11 cellular contexts compared by ENCODE assay signal in the genomic region with DNA sequence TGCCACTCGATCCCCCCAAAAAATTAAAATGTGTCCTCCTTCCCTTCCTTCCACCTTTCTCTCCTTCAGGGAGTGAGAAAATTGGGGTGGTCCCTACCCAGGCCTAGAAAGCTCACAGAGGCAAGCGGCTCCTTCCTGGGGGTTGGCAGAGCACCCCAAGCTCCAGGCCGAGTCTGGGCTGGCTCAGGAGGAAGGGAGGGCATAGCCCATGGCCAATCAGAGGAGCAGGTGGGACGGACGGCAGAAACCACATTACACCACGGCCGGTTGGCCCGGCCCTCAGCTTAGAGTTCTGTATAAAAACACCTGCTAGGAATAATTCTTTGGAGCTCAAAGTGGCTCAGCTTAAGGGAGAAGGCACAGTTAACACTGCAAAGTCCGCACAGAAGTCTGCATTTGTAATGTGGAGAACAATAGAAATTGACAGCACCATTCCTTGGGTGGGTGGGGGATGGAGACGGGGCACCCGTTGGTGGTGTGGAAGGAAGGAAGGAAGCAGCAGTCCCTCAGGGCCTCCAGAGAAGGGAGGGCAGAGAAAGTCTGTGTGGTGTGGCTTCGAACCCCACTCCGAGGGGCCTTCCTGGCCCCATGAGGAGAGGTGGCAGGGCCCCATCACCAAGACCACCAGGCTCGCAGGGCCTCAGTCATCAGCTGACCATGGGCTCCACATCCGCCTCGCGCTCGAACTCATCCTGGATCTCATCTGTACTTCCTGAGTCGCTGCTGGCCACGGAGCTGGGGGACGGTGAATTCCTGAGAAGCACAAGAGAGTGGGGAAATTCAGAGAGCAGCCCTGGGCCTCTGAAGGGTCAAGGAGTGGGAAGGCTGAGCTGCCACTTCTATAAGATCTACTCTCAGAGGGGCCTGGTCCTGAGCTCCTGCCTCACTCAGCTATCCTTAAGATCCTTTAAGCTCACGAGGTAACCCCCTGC. TPM values are rescaled to one million over a fixed set of nuclear protein-coding genes. Genes with fewer than 3 reads are reported as not detected.
DNase-seq lines count a peak whose midpoint lies in the region; ATAC-seq and TF ChIP-seq lines count a peak whose summit lies in the region.
"Had no signal": no experiment of that assay in that cellular context is flagged by ENCODE, and none has a peak within 500 bp of the region (broad histone marks: within the 10 kb centered on the region; RNA-seq: fewer than 3 reads in every experiment).

No MANE protein-coding gene starts in this region.

- H3K36me3 ChIP-seq in adrenal gland (replicated peaks in 1 of 2) (peaks cover 0 to 48% of the 10 kb centered on the region in 2 donors), lower lobe of right lung (peaks cover 46% of the 10 kb centered on the region), tibial nerve (peaks cover 0 to 33% (median 0%) of the 10 kb centered on the region in 3 donors)
- H3K36me3 ChIP-seq in effector memory CD4-positive, alpha-beta T cell (ENCODE audit: control insufficient read depth, insufficient read depth, low read length) = peaks cover 60% of the 10 kb centered on the region

- no peak for ATAC-seq in activated CD4-positive, alpha-beta T cell treated with anti-CD3 and anti-CD28 coated beads for 36 hours
- ATAC-seq in lower lobe of right lung = peak; percentile 41 to 53

- peak overlapping the region; percentile 65 for H3K27ac Mint-ChIP-seq in activated CD4-positive, alpha-beta T cell treated with anti-CD3 and anti-CD28 coated beads for 36 hours

- no peak overlapping the region for H3K4me3 ChIP-seq in adrenal gland
- H3K4me3 ChIP-seq in lower lobe of right lung = peak overlapping the region; percentile 11
- no peak overlapping the region for H3K4me3 ChIP-seq in tibial nerve
- no peak overlapping the region for H3K4me3 ChIP-seq in effector memory CD4-positive, alpha-beta T cell (ENCODE audit: insufficient read depth, low read depth, low read length, poor library complexity, severe bottlenecking)

- peaks cover 55% of the 10 kb centered on the region for H3K36me3 Mint-ChIP-seq in activated CD4-positive, alpha-beta T cell treated with anti-CD3 and anti-CD28 coated beads for 36 hours (ENCODE audit: low read depth)

- DNase-seq in activated CD4-positive, alpha-beta T cell treated with anti-CD3 and anti-CD28 coated beads for 36 hours = no peak
- no peak for DNase-seq in activated CD4-positive, alpha-beta T cell treated with anti-CD3 and anti-CD28 coated beads for 1 hour
- DNase-seq in adrenal gland (peak in 1 of 7 donors; percentile 78), lower lobe of right lung (no peak), tibial nerve (ENCODE audit: low spot score in 2 of 2) (no peak), NCI-H187 (lab: John Stamatoyannopoulos, UW) (no peak)
- DNase-seq in effector memory CD4-positive, alpha-beta T cell = no peak
- DNase-seq in stimulated activated CD4-positive, alpha-beta T cell treated with anti-CD3 and anti-CD28 coated beads, Interleukin-2, amount 100 ng/mL, for 24 hours = no peak
- DNase-seq: activated T-cell treated with anti-CD3 and anti-CD28 coated beads, Interleukin-2, amount 50 U/mL, for 1 hour had no signal

- H3K4me1 Mint-ChIP-seq in activated CD4-positive, alpha-beta T cell treated with anti-CD3 and anti-CD28 coated beads for 36 hours = peaks cover 35% of the 10 kb centered on the region

- POLR2A ChIA-PET in activated CD4-positive, alpha-beta T cell treated with anti-CD3 and anti-CD28 coated beads for 36 hours (lab: Charles Lee) = interaction anchor here (0.6 to 1.3 kb wide), 3 partner anchors 19 to 166 kb away, joined by 3 to 4 read pairs (median 4); no protein-coding TSS in a partner anchor

- TF ChIP-seq CTCF in adrenal gland (IDR thresholded peaks at IDR 0.05) (no peak), lower lobe of right lung (IDR thresholded peaks at IDR 0.05) (no peak), tibial nerve (IDR thresholded peaks at IDR 0.05) (no peak)

- no peaks in the 10 kb centered on the region for H3K9me3 Mint-ChIP-seq in activated CD4-positive, alpha-beta T cell treated with anti-CD3 and anti-CD28 coated beads for 36 hours (ENCODE audit: low read depth)

- CTCF ChIA-PET in activated CD4-positive, alpha-beta T cell treated with anti-CD3 and anti-CD28 coated beads for 36 hours (lab: Charles Lee) = interaction anchor here (0.6 to 3.9 kb wide), 33 partner anchors 14 to 746 kb away, joined by 3 to 28 read pairs (median 4); a partner anchor contains a TSS

- 46 to 57% (median 53%) methylated on average over 16 to 22 of the region's 22 CpGs for WGBS in adrenal gland, 4 donors
- WGBS in tibial nerve, 2 donors = 44 to 53% methylated on average over 22 of the region's 22 CpGs

- TF ChIP-seq POLR2A in adrenal gland (IDR thresholded peaks at IDR 0.05) = no peak
- TF ChIP-seq POLR2A in tibial nerve (IDR thresholded peaks at IDR 0.05) = no peak

- H3K27ac ChIP-seq in adrenal gland = peak overlapping the region in 3 of 5 donors; percentile 14 to 84 (median 69)
- peak overlapping the region; percentile 78 for H3K27ac ChIP-seq in lower lobe of right lung
- H3K27ac ChIP-seq in tibial nerve = peak overlapping the region; percentile 58 to 86 (median 78)
- H3K27ac ChIP-seq in effector memory CD4-positive, alpha-beta T cell (ENCODE audit: insufficient read depth, low read length, poor library complexity, severe bottlenecking) = no peak overlapping the region

- intact Hi-C loops in activated CD4-positive, alpha-beta T cell treated with anti-CD3 and anti-CD28 coated beads for 36 hours (cut with DNase I, micrococcal nuclease) = loop anchor here (1.0 to 10.0 kb wide), 7 partner anchors 43 to 977 kb away; a partner anchor contains a TSS
- intact Hi-C loops in adrenal gland (cut with DNase I) (loop anchor here (5.0 kb wide), 2 partner anchors 54 to 64 kb away; no protein-coding TSS in a partner anchor), lower lobe of right lung (cut with DNase I) (loop anchor here (10.0 kb wide), 1 partner anchor 57 kb away; no protein-coding TSS in a partner anchor)

- no peaks in the 10 kb centered on the region for H3K27me3 Mint-ChIP-seq in activated CD4-positive, alpha-beta T cell treated with anti-CD3 and anti-CD28 coated beads for 36 hours

- H3K27me3 ChIP-seq in adrenal gland (no peaks in the 10 kb centered on the region), lower lobe of right lung (ENCODE audit: low read depth) (no peaks in the 10 kb centered on the region), tibial nerve (no peaks in the 10 kb centered on the region)
- H3K27me3 ChIP-seq in effector memory CD4-positive, alpha-beta T cell (replicated peaks; ENCODE audit: control insufficient read depth, insufficient read depth, low read length, poor library complexity, severe bottlenecking) = no peaks in the 10 kb centered on the region

- no peak overlapping the region for H3K4me3 Mint-ChIP-seq in activated CD4-positive, alpha-beta T cell treated with anti-CD3 and anti-CD28 coated beads for 36 hours

- H3K4me1 ChIP-seq in adrenal gland (replicated peaks in 1 of 2) = peaks cover 3 to 25% of the 10 kb centered on the region in 2 donors
- peaks cover 47% of the 10 kb centered on the region for H3K4me1 ChIP-seq in lower lobe of right lung
- peaks cover 0 to 33% (median 18%) of the 10 kb centered on the region in 4 donors for H3K4me1 ChIP-seq in tibial nerve
- peaks cover 3% of the 10 kb centered on the region for H3K4me1 ChIP-seq in effector memory CD4-positive, alpha-beta T cell (ENCODE audit: control insufficient read depth, insufficient read depth, low read length, poor library complexity, severe bottlenecking)

- H3K9me3 ChIP-seq in adrenal gland (replicated peaks in 1 of 3) = no peaks in the 10 kb centered on the region
- no peaks in the 10 kb centered on the region for H3K9me3 ChIP-seq in lower lobe of right lung
- H3K9me3 ChIP-seq in tibial nerve = no peaks in the 10 kb centered on the region
- H3K9me3 ChIP-seq in effector memory CD4-positive, alpha-beta T cell (ENCODE audit: control insufficient read depth, low read length) = no peaks in the 10 kb centered on the region

- TF ChIP-seq EP300 in tibial nerve (IDR thresholded peaks at IDR 0.05) = no peak

RNA-seq across cellular contexts. Expression of a gene that starts 5.8 kb away (rescaled TPM):
- total RNA-seq in activated CD4-positive, alpha-beta T cell treated with anti-CD3 and anti-CD28 coated beads for 36 hours = 1 to 10 TPM; 4.4 to 5.8 TPM
- 10 to 100 TPM; 18.1 to 46.9 (median 26.5) TPM for total RNA-seq in adrenal gland
- 10 to 100 TPM; 11.3 to 15.1 (median 12.5) TPM for polyA plus RNA-seq in adrenal gland
- total RNA-seq in lower lobe of right lung = 11.7 TPM
- 10 to 100 TPM; 31.2 to 42.0 (median 35.3) TPM for total RNA-seq in tibial nerve

RNA-seq across cellular contexts. Expression of a gene that starts 48.3 kb away (rescaled TPM):
- total RNA-seq in activated CD4-positive, alpha-beta T cell treated with anti-CD3 and anti-CD28 coated beads for 36 hours = 10 to 100 TPM; 48.3 to 62.7 TPM
- 10 to 100 TPM; 13.5 to 23.4 (median 17.9) TPM for total RNA-seq in adrenal gland
- 10 to 100 TPM in 1 of 3 donors, 1 to 10 TPM in 2; 5.9 to 10.8 (median 9.7) TPM for polyA plus RNA-seq in adrenal gland
- 9.8 TPM for total RNA-seq in lower lobe of right lung
- 10 to 100 TPM in 2 of 4 donors, 1 to 10 TPM in 2; 3.6 to 19.2 (median 9.2) TPM for total RNA-seq in tibial nerve

RNA-seq across cellular contexts. Expression of a gene that starts 48.7 kb away (rescaled TPM):
- total RNA-seq in activated CD4-positive, alpha-beta T cell treated with anti-CD3 and anti-CD28 coated beads for 36 hours = not detected
- total RNA-seq in adrenal gland (not detected), lower lobe of right lung (not detected), tibial nerve (not detected)
- polyA plus RNA-seq in adrenal gland = not detected
- total RNA-seq: A172, mesenteric fat pad had no signal
